Comparison of ENCODE assay signal across 10 cellular contexts in genomic region chr1:5961601-5962000, GRCh38.
"Had no signal": no experiment of that assay in that cellular context is flagged by ENCODE, and none has a peak within 500 bp of the region (broad histone marks: within the 10 kb centered on the region; RNA-seq: fewer than 3 reads in every experiment).

No MANE protein-coding gene starts in this region.

- H3K9me3 ChIP-seq: esophagus squamous epithelium, left ventricle myocardium inferior had no signal

- H3K27me3 ChIP-seq: esophagus squamous epithelium had no signal

- H3K4me1 ChIP-seq: esophagus squamous epithelium, left ventricle myocardium inferior had no signal

- H3K27me3 Mint-ChIP-seq: activated CD4-positive, alpha-beta memory T cell treated with anti-CD3 and anti-CD28 coated beads, Interleukin-2, amount 10 ng/mL, durations not matched to agents 7 days and 5 days; activated CD4-positive, alpha-beta T cell treated with anti-CD3 and anti-CD28 coated beads for 36 hours had no signal

- DNase-seq: activated CD4-positive, alpha-beta memory T cell treated with anti-CD3 and anti-CD28 coated beads, Interleukin-2, amount 10 ng/mL, durations not matched to agents 7 days and 5 days; activated CD4-positive, alpha-beta T cell treated with anti-CD3 and anti-CD28 coated beads for 36 hours; activated naive CD4-positive, alpha-beta T cell treated with anti-CD3 and anti-CD28 coated beads for 36 hours; esophagus squamous epithelium; foreskin fibroblast; left ventricle myocardium inferior; mesenchymal stem cell; stimulated activated CD4-positive, alpha-beta T cell treated with anti-CD3 and anti-CD28 coated beads, Interleukin-2, amount 100 ng/mL, for 48 hours; stimulated activated naive CD8-positive, alpha-beta T cell treated with anti-CD3 and anti-CD28 coated beads, Interleukin-15, Interleukin-2, amounts not matched to agents 100 U/mL and 50 U/mL, for 24 hours; T-helper 9 cell had no signal

- H3K4me3 Mint-ChIP-seq: activated CD4-positive, alpha-beta memory T cell treated with anti-CD3 and anti-CD28 coated beads, Interleukin-2, amount 10 ng/mL, durations not matched to agents 7 days and 5 days; activated CD4-positive, alpha-beta T cell treated with anti-CD3 and anti-CD28 coated beads for 36 hours; activated naive CD4-positive, alpha-beta T cell treated with anti-CD3 and anti-CD28 coated beads for 36 hours had no signal

- H3K27ac Mint-ChIP-seq: activated naive CD4-positive, alpha-beta T cell treated with anti-CD3 and anti-CD28 coated beads for 36 hours had no signal

- H3K4me3 ChIP-seq: esophagus squamous epithelium, left ventricle myocardium inferior had no signal

- ATAC-seq: activated CD4-positive, alpha-beta T cell treated with anti-CD3 and anti-CD28 coated beads for 36 hours; stimulated activated naive CD8-positive, alpha-beta T cell treated with anti-CD3 and anti-CD28 coated beads, Interleukin-15, Interleukin-2, amounts not matched to agents 100 U/mL and 50 U/mL, for 24 hours had no signal

- H3K9me3 Mint-ChIP-seq: activated CD4-positive, alpha-beta memory T cell treated with anti-CD3 and anti-CD28 coated beads, Interleukin-2, amount 10 ng/mL, durations not matched to agents 7 days and 5 days; activated naive CD4-positive, alpha-beta T cell treated with anti-CD3 and anti-CD28 coated beads for 36 hours had no signal

- H3K27ac ChIP-seq: esophagus squamous epithelium, left ventricle myocardium inferior had no signal
